ENCODE assay signal across 8 cellular contexts in the genomic region with DNA sequence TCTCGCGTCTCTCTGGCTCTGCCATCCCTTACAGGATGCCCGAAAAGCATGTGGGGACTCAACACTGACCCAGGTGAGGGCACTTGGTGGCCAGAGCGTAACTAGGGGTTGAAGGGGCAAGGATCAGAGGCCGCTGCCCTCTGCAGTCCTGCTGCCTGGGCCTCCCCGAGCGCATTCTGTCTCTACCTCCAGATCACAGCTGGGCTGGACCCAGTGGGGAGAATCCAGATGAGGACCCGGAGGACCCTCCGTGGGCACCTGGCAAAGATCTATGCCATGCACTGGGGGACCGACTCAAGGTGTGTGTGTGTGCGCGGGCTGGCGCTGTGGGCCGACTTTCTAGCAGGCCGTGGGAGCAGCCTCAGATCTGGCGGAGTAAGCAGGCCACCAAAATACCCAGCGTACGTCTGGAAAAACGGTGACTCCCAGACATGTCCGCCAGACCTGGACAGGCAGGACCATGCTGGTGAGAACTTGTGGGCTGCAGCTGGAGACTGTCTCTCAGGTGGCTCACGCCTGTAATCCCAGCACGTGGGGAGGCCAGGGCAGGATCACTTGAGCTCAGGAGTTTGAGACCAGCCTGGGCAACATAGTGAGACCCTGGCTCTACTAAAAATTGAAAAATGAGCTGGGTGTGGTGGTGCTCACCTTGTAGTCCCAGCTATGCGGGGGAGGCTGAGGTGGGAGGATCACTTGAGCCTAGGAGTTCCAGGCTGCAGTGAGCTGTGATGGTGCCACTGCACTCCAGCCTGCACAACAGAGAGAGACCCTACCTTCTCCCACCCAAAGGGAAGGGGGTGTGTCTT. TPM values are rescaled to one million over a fixed set of nuclear protein-coding genes. Genes with fewer than 3 reads are reported as not detected.
DNase-seq lines count a peak whose midpoint lies in the region; ATAC-seq lines count a peak whose summit lies in the region.

No MANE protein-coding gene starts in this region.

- no peaks in the 10 kb centered on the region for H3K27me3 Mint-ChIP-seq in activated T-helper 17 cell treated with anti-CD3 and anti-CD28 coated beads, Interleukin-2, amount 50 U/mL, for 72 hours

- peaks cover 62% of the 10 kb centered on the region for H3K36me3 Mint-ChIP-seq in activated T-helper 17 cell treated with anti-CD3 and anti-CD28 coated beads, Interleukin-2, amount 50 U/mL, for 72 hours (ENCODE audit: low read depth)

- H3K27me3 ChIP-seq in GM23248 (replicated peaks; ENCODE audit: insufficient read depth) (no peaks in the 10 kb centered on the region), skeletal muscle satellite cell (ENCODE audit: control insufficient read depth, insufficient read depth, low read length) (no peaks in the 10 kb centered on the region)

- H3K79me2 ChIP-seq in GM23248 (ENCODE audit: insufficient read depth): peaks cover 37% of the 10 kb centered on the region

- peak overlapping the region; percentile 76 for H3K27ac Mint-ChIP-seq in activated T-helper 17 cell treated with anti-CD3 and anti-CD28 coated beads, Interleukin-2, amount 50 U/mL, for 72 hours

- H3K9me2 ChIP-seq in GM23248 (ENCODE audit: insufficient read depth): no peaks in the 10 kb centered on the region

- H3K9me3 ChIP-seq in GM23248 (ENCODE audit: low read depth) (no peaks in the 10 kb centered on the region), skeletal muscle satellite cell (replicated peaks; ENCODE audit: low read length) (no peaks in the 10 kb centered on the region)

- intact Hi-C loops in left cardiac atrium (cut with DNase I): loop anchor here in 1 of 2 donors (5.0 kb wide), 1 partner anchor 64 kb away; the partner anchor contains the start of gene MOSPD3

- H3K4me1 ChIP-seq in GM23248 (ENCODE audit: insufficient read depth) (no peaks in the 10 kb centered on the region), skeletal muscle satellite cell (ENCODE audit: control insufficient read depth, insufficient read depth, low read length) (peaks cover 7% of the 10 kb centered on the region)

- H3K4me3 ChIP-seq in GM23248: peak overlapping the region; percentile 98
- H3K4me3 ChIP-seq in skeletal muscle satellite cell (ENCODE audit: low read length): peak overlapping the region; percentile 99

- peaks cover 24% of the 10 kb centered on the region for H3K4me1 Mint-ChIP-seq in activated T-helper 17 cell treated with anti-CD3 and anti-CD28 coated beads, Interleukin-2, amount 50 U/mL, for 72 hours

- no peaks in the 10 kb centered on the region for H3F3A ChIP-seq in GM23248 (ENCODE audit: insufficient read depth)

- H2AFZ ChIP-seq in GM23248: no peak overlapping the region

- in situ Hi-C loops in GM23248 (cut with MboI): no loop called here

- H3K4me2 ChIP-seq in GM23248 (ENCODE audit: unreplicated experiment): peak overlapping the region; percentile 74
- H3K4me2 ChIP-seq in skeletal muscle satellite cell (ENCODE audit: low read length): peak overlapping the region; percentile 98

- H3K9ac ChIP-seq in GM23248 (peak overlapping the region; percentile 94; the same call in 1 of the 2 replicates), skeletal muscle satellite cell (ENCODE audit: low read depth, low read length) (peak overlapping the region; percentile 31)

- H3K27ac ChIP-seq in GM23248: no peak overlapping the region

- peak overlapping the region; percentile 72 for H3K4me3 Mint-ChIP-seq in activated T-helper 17 cell treated with anti-CD3 and anti-CD28 coated beads, Interleukin-2, amount 50 U/mL, for 72 hours

- H4K20me1 ChIP-seq in GM23248 (ENCODE audit: insufficient read depth): no peaks in the 10 kb centered on the region

- H3K9me3 Mint-ChIP-seq in activated T-helper 17 cell treated with anti-CD3 and anti-CD28 coated beads, Interleukin-2, amount 50 U/mL, for 72 hours: no peaks in the 10 kb centered on the region

- H3K36me3 ChIP-seq in GM23248 (ENCODE audit: low read depth) (peaks cover 4% of the 10 kb centered on the region; the same call in 1 of the 2 replicates), skeletal muscle satellite cell (ENCODE audit: insufficient read depth, low read length) (peaks cover 48% of the 10 kb centered on the region)

- DNase-seq in GM23248: no peak
- DNase-seq in left cardiac atrium: peak; percentile 27
- no peak for DNase-seq in NCI-H2029 treated with DMSO at 0.1 percent for 48 hours (lab: John Stamatoyannopoulos, UW)
- no peak for DNase-seq in MV-4-11 (lab: John Stamatoyannopoulos, UW)
- no peak for DNase-seq in SW480 (ENCODE audit: low spot score)

- WGBS in GM23248 (ENCODE audit: low coverage in 1 of 2, low lambda C conversion rate in 2 of 2, missing lambda C conversion rate in 2 of 2), 2 experiments: 90 to 94% methylated on average over 22 to 23 of the region's 23 CpGs

- ATAC-seq in activated T-helper 17 cell treated with anti-CD3 and anti-CD28 coated beads, Interleukin-2, amount 50 U/mL, for 72 hours (replicated peaks): no peak
- no peak for ATAC-seq in left cardiac atrium
- no peak for ATAC-seq in GM18511 (IDR thresholded peaks at IDR 0.05; ENCODE audit: unreplicated experiment)

RNA-seq across cellular contexts. Expression of gene GNB2, which starts 3.2 kb away (rescaled TPM):
- 65.6 and 89.8 TPM in 2 replicates for total RNA-seq in GM23248 (2014; rRNA removed; shearing (Covaris generic))
- polyA plus RNA-seq in GM23248 (2016; fragmentation: Nextera tagmentation; extraction: Ambion mirVana): 130 and 132 TPM in 2 replicates
- 100 to 1,000 TPM; 181 to 271 TPM for total RNA-seq in activated T-helper 17 cell treated with anti-CD3 and anti-CD28 coated beads, Interleukin-2, amount 50 U/mL, for 72 hours
- total RNA-seq in left cardiac atrium: 100 to 1,000 TPM; 125 to 153 TPM
- total RNA-seq in skeletal muscle satellite cell (2012; rRNA removed): 92.8 and 107 TPM in 2 replicates

RNA-seq across cellular contexts. Expression of gene GIGYF1, which starts 17.3 kb away (rescaled TPM):
- 15.6 and 19.5 TPM in 2 replicates for total RNA-seq in GM23248 (2014; rRNA removed; shearing (Covaris generic))
- 6.4 and 7.4 TPM in 2 replicates for polyA plus RNA-seq in GM23248 (2016; fragmentation: Nextera tagmentation; extraction: Ambion mirVana)
- 10 to 100 TPM; 40.2 to 53.1 TPM for total RNA-seq in activated T-helper 17 cell treated with anti-CD3 and anti-CD28 coated beads, Interleukin-2, amount 50 U/mL, for 72 hours
- 10 to 100 TPM; 25.8 to 31.0 TPM for total RNA-seq in left cardiac atrium
- 14.6 and 15.5 TPM in 2 replicates for total RNA-seq in skeletal muscle satellite cell (2012; rRNA removed)

RNA-seq across cellular contexts. Expression of gene ACTL6B, which starts 20.5 kb away (rescaled TPM):
- not detected in 2 replicates for total RNA-seq in GM23248 (2014; rRNA removed; shearing (Covaris generic))
- not detected in 2 replicates for polyA plus RNA-seq in GM23248 (2016; fragmentation: Nextera tagmentation; extraction: Ambion mirVana)
- total RNA-seq in activated T-helper 17 cell treated with anti-CD3 and anti-CD28 coated beads, Interleukin-2, amount 50 U/mL, for 72 hours: not detected
- not detected for total RNA-seq in left cardiac atrium
- total RNA-seq in skeletal muscle satellite cell (2012; rRNA removed): not detected in 2 replicates

RNA-seq across cellular contexts. Expression of gene POP7, which starts 29.2 kb away (rescaled TPM):
- total RNA-seq in GM23248 (2014; rRNA removed; shearing (Covaris generic)): 31.3 and 35.2 TPM in 2 replicates
- polyA plus RNA-seq in GM23248 (2016; fragmentation: Nextera tagmentation; extraction: Ambion mirVana): 63.4 and 67.9 TPM in 2 replicates
- total RNA-seq in activated T-helper 17 cell treated with anti-CD3 and anti-CD28 coated beads, Interleukin-2, amount 50 U/mL, for 72 hours: 10 to 100 TPM; 29.6 to 68.9 TPM
- 10 to 100 TPM; 23.2 to 29.0 TPM for total RNA-seq in left cardiac atrium
- 47.4 and 57.7 TPM in 2 replicates for total RNA-seq in skeletal muscle satellite cell (2012; rRNA removed)

RNA-seq across cellular contexts. Expression of gene TFR2, which starts 35.4 kb away (rescaled TPM):
- total RNA-seq in GM23248 (2014; rRNA removed; shearing (Covaris generic)): 0.11 and 0.51 TPM in 2 replicates
- 0.28 and 0.79 TPM in 2 replicates for polyA plus RNA-seq in GM23248 (2016; fragmentation: Nextera tagmentation; extraction: Ambion mirVana)
- total RNA-seq in activated T-helper 17 cell treated with anti-CD3 and anti-CD28 coated beads, Interleukin-2, amount 50 U/mL, for 72 hours: 10 to 100 TPM; 30.8 to 39.4 TPM
- under 1 TPM; 0.29 to 0.79 TPM for total RNA-seq in left cardiac atrium
- total RNA-seq in skeletal muscle satellite cell (2012; rRNA removed): 0.66 TPM in 1 of 2 replicates, not detected in the other
